Comparison of ENCODE assay signal across 1 cellular context in genomic region chr19:54422136-54422535, GRCh38.
A peak's percentile ranks its signal among the peaks of the same experiment; 100 is the strongest.
TF ChIP-seq lines count a peak whose summit lies in the region.

No MANE protein-coding gene starts in this region.

TF ChIP-seq in HepG2, 621 proteins besides CTCF, POLR2A, EP300 and RAD21:
- TF ChIP-seq ZNF136 (CRISPR knock-in tag; IDR thresholded peaks at IDR 0.05; ENCODE audit: low read depth): no peak
- TF ChIP-seq NFE2L2 (IDR thresholded peaks at IDR 0.05; ENCODE audit: low read length): no peak
- TF ChIP-seq ZNF776 (CRISPR knock-in tag; IDR thresholded peaks at IDR 0.05): no peak
- no peak for TF ChIP-seq CCAR2 (optimal IDR thresholded peaks at IDR 0.05; ENCODE audit: low read depth, low read length)
- no peak for TF ChIP-seq PRDM4 (CRISPR knock-in tag; IDR thresholded peaks at IDR 0.05; ENCODE audit: borderline replicate concordance)
- TF ChIP-seq LRRFIP1 (CRISPR knock-in tag; conservative IDR thresholded peaks at IDR 0.05): no peak
- no peak for TF ChIP-seq FOSL2 (CRISPR knock-in tag; IDR thresholded peaks at IDR 0.05)
- TF ChIP-seq ZNF460 (CRISPR knock-in tag; IDR thresholded peaks at IDR 0.05; ENCODE audit: borderline replicate concordance): no peak
- TF ChIP-seq SNAPC2 (CRISPR knock-in tag; IDR thresholded peaks at IDR 0.05): no peak
- no peak for TF ChIP-seq YEATS4 (CRISPR knock-in tag; IDR thresholded peaks at IDR 0.05; ENCODE audit: borderline replicate concordance)
- no peak for TF ChIP-seq ZNF205 (CRISPR knock-in tag; IDR thresholded peaks at IDR 0.05)
- no peak for TF ChIP-seq MED13 (CRISPR knock-in tag; IDR thresholded peaks at IDR 0.05)
- 0 out of 2 replicates have a peak, but pooled peaks have one; percentile 33 for TF ChIP-seq RBFOX2 (IDR thresholded peaks at IDR 0.05; ENCODE audit: low read depth, low read length)
- no peak for TF ChIP-seq POLR2G (IDR thresholded peaks at IDR 0.05; ENCODE audit: low read depth, low read length)
- no peak for TF ChIP-seq HOXA3 (CRISPR knock-in tag; IDR thresholded peaks at IDR 0.05)
- no peak for TF ChIP-seq ZNF777 (CRISPR knock-in tag; IDR thresholded peaks at IDR 0.05)
- TF ChIP-seq ZNF674 (CRISPR knock-in tag; IDR thresholded peaks at IDR 0.05; ENCODE audit: low read depth): no peak
- no peak for TF ChIP-seq CAMTA2 (CRISPR knock-in tag; IDR thresholded peaks at IDR 0.05; ENCODE audit: borderline replicate concordance)
- TF ChIP-seq ZBTB33 (CRISPR knock-in tag; IDR thresholded peaks at IDR 0.05): peak; percentile 14; the same call in 1 of the 2 replicates
- TF ChIP-seq ZNF687 (CRISPR knock-in tag; IDR thresholded peaks at IDR 0.05): 0 out of 2 replicates have a peak, but pooled peaks have one; percentile 10
